In genomic region chr1:109714661-109715372, GRCh38 we compare ENCODE assay signal across 25 cellular contexts. TPM values are rescaled to one million over a fixed set of nuclear protein-coding genes. Genes with fewer than 3 reads are reported as not detected.
DNase-seq lines count a peak whose midpoint lies in the region; ATAC-seq, FAIRE-seq and TF ChIP-seq lines count a peak whose summit lies in the region.
"Had no signal": no experiment of that assay in that cellular context is flagged by ENCODE, and none has a peak within 500 bp of the region (broad histone marks: within the 10 kb centered on the region; RNA-seq: fewer than 3 reads in every experiment).

No MANE protein-coding gene starts in this region.

- TF ChIP-seq POLR2A in K562 (conservative IDR thresholded peaks at IDR 0.05) (no peak), transverse colon (IDR thresholded peaks at IDR 0.05) (no peak)

- peak; percentile 0 for DNase-seq in AG08395 (ENCODE audit: low spot score)
- DNase-seq in GM13977 (ENCODE audit: low spot score): peak; percentile 4
- DNase-seq in K562 (ENCODE audit: extremely low read depth in 1 of 4, low spot score in 3 of 4): peak in 3 of 4 experiments; percentile 1 to 4 (median 3)
- DNase-seq in kidney tubule cell (ENCODE audit: low spot score): peak; percentile 0
- DNase-seq in heart right ventricle: no peak
- DNase-seq in transverse colon: no peak
- no peak for DNase-seq in hepatocyte (ENCODE audit: low spot score)
- DNase-seq in RPMI8226: no peak
- DNase-seq: Caco-2; CD4-positive, alpha-beta T cell; DMS 273 treated with DMSO at 0.1 percent for 48 hours; DMS79 treated with DMSO at 0.1 percent for 48 hours; GOT3; NCI-H1092 treated with DMSO at 0.1 percent for 48 hours; NCI-H1436 treated with DMSO at 0.1 percent for 48 hours; NCI-H1930; NCI-H2227 treated with DMSO at 0.1 percent for 48 hours; NCI-H510A treated with DMSO at 0.1 percent for 48 hours; NCI-H748 treated with DMSO at 0.1 percent for 48 hours; SIG-M5; T-helper 1 cell had no signal

- H3K36me3 ChIP-seq in K562 (ENCODE audit: control insufficient read depth, insufficient read depth, low read length): no peaks in the 10 kb centered on the region
- H3K36me3 ChIP-seq in heart right ventricle: no peaks in the 10 kb centered on the region
- no peaks in the 10 kb centered on the region for H3K36me3 ChIP-seq in transverse colon
- no peaks in the 10 kb centered on the region for H3K36me3 ChIP-seq in hepatocyte (replicated peaks; ENCODE audit: insufficient read depth, low read depth)

- H3K27me3 ChIP-seq in K562 (ENCODE audit: control insufficient read depth in 2 of 2, insufficient read depth in 2 of 2, low read length in 2 of 2): peaks cover 0 to 6% of the 10 kb centered on the region in 2 experiments; a peak in 2 of 5 replicates
- H3K27me3 ChIP-seq in heart right ventricle: peaks cover 0 to 5% (median 0%) of the 10 kb centered on the region in 7 donors
- no peaks in the 10 kb centered on the region for H3K27me3 ChIP-seq in transverse colon
- H3K27me3 ChIP-seq in hepatocyte: no peaks in the 10 kb centered on the region

- no peak for TF ChIP-seq CTCF in GM13977 (IDR thresholded peaks at IDR 0.05; ENCODE audit: extremely low read depth, insufficient read depth, missing control alignments)
- no peak for TF ChIP-seq CTCF in K562 (IDR thresholded peaks at IDR 0.05 in 2 of 3, conservative IDR thresholded peaks at IDR 0.05 in 1 of 3; ENCODE audit: insufficient read depth in 2 of 3, low read depth in 1 of 3, low read length in 3 of 3)
- no peak for TF ChIP-seq CTCF in heart right ventricle (IDR thresholded peaks at IDR 0.05)
- TF ChIP-seq CTCF in transverse colon (IDR thresholded peaks at IDR 0.05): no peak
- no peak for TF ChIP-seq CTCF in hepatocyte (IDR thresholded peaks at IDR 0.05; ENCODE audit: poor library complexity)

- H3K9ac ChIP-seq in K562 (ENCODE audit: insufficient read depth in 1 of 2, low read depth in 2 of 2, low read length in 2 of 2): no peak overlapping the region

- no peaks in the 10 kb centered on the region for H3K9me3 ChIP-seq in K562 (replicated peaks; ENCODE audit: control insufficient read depth, insufficient read depth, low read depth, low read length)
- H3K9me3 ChIP-seq in heart right ventricle: peaks cover 0 to 2% (median 0%) of the 10 kb centered on the region in 11 donors
- no peaks in the 10 kb centered on the region for H3K9me3 ChIP-seq in transverse colon
- H3K9me3 ChIP-seq in hepatocyte (ENCODE audit: low read depth): no peaks in the 10 kb centered on the region
- H3K9me3 ChIP-seq: Caco-2 had no signal

- no peaks in the 10 kb centered on the region for H3K9me1 ChIP-seq in K562 (ENCODE audit: control insufficient read depth, insufficient read depth, low read length)

- H3K4me1 ChIP-seq in K562 (replicated peaks in 1 of 2; ENCODE audit: control insufficient read depth in 2 of 2, insufficient read depth in 2 of 2, low read length in 2 of 2) (peaks cover 14 to 15% of the 10 kb centered on the region in 2 experiments; a peak in 4 of 5 replicates), heart right ventricle (peaks cover 0 to 10% (median 0%) of the 10 kb centered on the region in 9 donors), transverse colon (no peaks in the 10 kb centered on the region), hepatocyte (ENCODE audit: insufficient read depth) (no peaks in the 10 kb centered on the region)

- H2AFZ ChIP-seq in K562 (ENCODE audit: low read depth, low read length) (no peak overlapping the region), hepatocyte (no peak overlapping the region)

- BruUV-seq in K562 (replicated peaks; lab: Mats Ljungman, UMichigan): no TSS peak

- no peak for FAIRE-seq in K562 (lab: Jason Lieb, UNC)
- FAIRE-seq: GM12878 had no signal

- H3K27ac ChIP-seq in K562 (ENCODE audit: extremely low read depth, low read depth, low read length) (no peak overlapping the region), heart right ventricle (no peak overlapping the region), transverse colon (no peak overlapping the region), hepatocyte (no peak overlapping the region)

- whole genome bisulfite sequencing in K562 (ENCODE audit: insufficient coverage, low coverage, missing lambda C conversion rate): 32% methylated on average over 12 of the region's 12 CpGs
- WGBS in heart right ventricle, 2 donors: 88 to 91% methylated on average over 12 of the region's 12 CpGs
- 79 to 87% methylated on average over 5 to 12 of the region's 12 CpGs for WGBS in transverse colon (ENCODE audit: low coverage in 1 of 2), 2 donors
- WGBS in hepatocyte (ENCODE audit: low lambda C conversion rate, missing lambda C conversion rate): 88% methylated on average over 12 of the region's 12 CpGs

- H3K79me2 ChIP-seq in K562 (ENCODE audit: control insufficient read depth, insufficient read depth, low read length): no peaks in the 10 kb centered on the region
- no peaks in the 10 kb centered on the region for H3K79me2 ChIP-seq in hepatocyte

- CTCF ChIA-PET in K562 (lab: Yijun Ruan, JAX; ENCODE audit: low intra/inter-chr PET ratio): no interaction called here

- in situ Hi-C loops in GM13977 (cut with MboI; ENCODE audit: low pct_unique_long_range_greater_than_20kb, low sequenced_read_pairs, unreplicated experiment) (no loop called here), K562 (cut with MboI) (loop anchor here (5.0 kb wide), 1 partner anchor 38 kb away; no protein-coding TSS in a partner anchor), transverse colon (cut with MboI; ENCODE audit: low pct_ligation_motif_present in 1 of 4, low pct_unique_long_range_greater_than_20kb in 1 of 4, low sequenced_read_pairs in 3 of 4) (no loop called here)

- H3K4me2 ChIP-seq in K562 (ENCODE audit: insufficient read depth, low read length): no peak overlapping the region
- no peak overlapping the region for H3K4me2 ChIP-seq in hepatocyte

- H3K4me3 ChIP-seq in K562: no peak overlapping the region
- no peak overlapping the region for H3K4me3 ChIP-seq in heart right ventricle
- H3K4me3 ChIP-seq in transverse colon: no peak overlapping the region
- no peak overlapping the region for H3K4me3 ChIP-seq in hepatocyte
- H3K4me3 ChIP-seq: GM12878 had no signal

- TF ChIP-seq EP300 in K562 (IDR thresholded peaks at IDR 0.05; ENCODE audit: low read length) (no peak), transverse colon (IDR thresholded peaks at IDR 0.05; ENCODE audit: low read depth) (no peak)

- POLR2A ChIA-PET in K562 (lab: Yijun Ruan, JAX): interaction anchor here (0.6 kb wide), 1 partner anchor 314 kb away, joined by 3 read pairs; no protein-coding TSS in a partner anchor

- no peaks in the 10 kb centered on the region for H3K9me2 ChIP-seq in hepatocyte (replicated peaks; ENCODE audit: insufficient read depth)

- TF ChIP-seq RAD21 in K562 (CRISPR knock-in tag; conservative IDR thresholded peaks at IDR 0.05 in 1 of 2, IDR thresholded peaks at IDR 0.05 in 1 of 2): no peak

- intact Hi-C loops in K562 (cut with micrococcal nuclease): loop anchor here (5.0 kb wide), 1 partner anchor 168 kb away; the partner anchor contains the start of gene GNAI3
- intact Hi-C loops in heart right ventricle (cut with DNase I): loop anchor here in 3 of 10 donors (5.0 kb wide), 1 partner anchor 57 kb away; no protein-coding TSS in a partner anchor
- intact Hi-C loops in transverse colon (cut with DNase I; ENCODE audit: low total_unique reads): no loop called here

- H4K20me1 ChIP-seq in K562 (replicated peaks; ENCODE audit: control insufficient read depth, insufficient read depth, low read length) (no peaks in the 10 kb centered on the region), hepatocyte (ENCODE audit: insufficient read depth, poor library complexity, severe bottlenecking) (no peaks in the 10 kb centered on the region)

- ATAC-seq in K562 (no peak), heart right ventricle (no peak)
- ATAC-seq: GM12878 had no signal

RNA-seq across cellular contexts. Expression of gene GSTM5, which starts 2.8 kb away (rescaled TPM):
- 0.16 TPM in 1 of 2 replicates, not detected in the other for total RNA-seq in K562 (2011; cell fraction: chromatin; rRNA removed; ENCODE audit: low replicate concordance)
- total RNA-seq in K562 (2011; cell fraction: nucleolus; rRNA removed): 0.17 TPM in 1 of 2 replicates, not detected in the other
- 0.15 and 0.23 TPM in 2 replicates for total RNA-seq in K562 (2011; cell fraction: nucleoplasm; rRNA removed)
- total RNA-seq in K562 (2014; rRNA removed) (not detected in 2 replicates), K562 (2014; rRNA removed; fragmentation: Illumina TruSeq; extraction: Trizol) (not detected in 2 replicates), K562 (2015; rRNA removed; fragmentation: Illumina TruSeq; extraction: Trizol) (not detected in 2 replicates), K562 (2021) (not detected in 2 replicates), heart right ventricle (1 to 10 TPM in 9 of 10 donors, under 1 TPM in 1; 0.93 to 3.2 (median 2.0) TPM), transverse colon (1 to 10 TPM in 2 of 4 donors, not detected in 2; 1.2 to 1.4 TPM), hepatocyte (0.12 and 3.0 TPM in 2 replicates)
- polyA plus RNA-seq in K562 (2011; rRNA removed) (not detected in 2 replicates), K562 (2014; fragmentation: Illumina TruSeq; extraction: Trizol) (not detected in 2 replicates), K562 (2014; fragmentation: Nextera tagmentation; extraction: Ambion mirVana) (not detected), K562 (2014; rRNA removed) (not detected in 2 replicates), heart right ventricle (1 to 10 TPM in 1 of 2 donors, under 1 TPM in 1; 0.86 to 2.9 TPM), hepatocyte (1.2 and 1.6 TPM in 2 replicates)
- polyA plus RNA-seq in K562 (2011; cell fraction: cytosol; rRNA removed): not detected in 2 replicates
- 0.15 TPM in 1 of 2 replicates, not detected in the other for polyA plus RNA-seq in K562 (2011; cell fraction: nucleus; rRNA removed)
- not detected in 2 replicates for polyA plus RNA-seq in K562 (2012)
- not detected in 2 replicates for polyA minus RNA-seq in K562 (2011; rRNA and poly(A)+ RNA removed)
- polyA minus RNA-seq in K562 (2011; cell fraction: cytosol; rRNA and poly(A)+ RNA removed): not detected in 2 replicates
- polyA minus RNA-seq in K562 (2011; cell fraction: nucleus; rRNA and poly(A)+ RNA removed): under 0.01 and 0.11 TPM in 2 replicates

RNA-seq across cellular contexts. Expression of gene GSTM3, which starts 26.0 kb away (rescaled TPM):
- total RNA-seq in K562 (2011; cell fraction: chromatin; rRNA removed; ENCODE audit: low replicate concordance): 1.2 and 1.8 TPM in 2 replicates
- 1.1 and 2.7 TPM in 2 replicates for total RNA-seq in K562 (2011; cell fraction: nucleolus; rRNA removed)
- total RNA-seq in K562 (2011; cell fraction: nucleoplasm; rRNA removed): 1.8 and 2.6 TPM in 2 replicates
- total RNA-seq in K562 (2014; rRNA removed) (2.3 and 4.3 TPM in 2 replicates), K562 (2014; rRNA removed; fragmentation: Illumina TruSeq; extraction: Trizol) (5.5 and 7.2 TPM in 2 replicates), K562 (2015; rRNA removed; fragmentation: Illumina TruSeq; extraction: Trizol) (4.1 and 4.5 TPM in 2 replicates), K562 (2021) (3.9 and 5.7 TPM in 2 replicates), heart right ventricle (100 to 1,000 TPM in 5 of 10 donors, 10 to 100 TPM in 5; 51.8 to 289 (median 99.3) TPM), transverse colon (10 to 100 TPM in 3 of 4 donors, 1 to 10 TPM in 1; 8.2 to 34.1 (median 24.3) TPM), hepatocyte (297 and 337 TPM in 2 replicates)
- polyA plus RNA-seq in K562 (2011; rRNA removed) (17.5 and 22.3 TPM in 2 replicates), K562 (2014; fragmentation: Illumina TruSeq; extraction: Trizol) (8.9 and 9.5 TPM in 2 replicates), K562 (2014; fragmentation: Nextera tagmentation; extraction: Ambion mirVana) (10 to 100 TPM; 23.1 to 24.5 TPM), K562 (2014; rRNA removed) (8.9 and 9.4 TPM in 2 replicates), heart right ventricle (100 to 1,000 TPM in 1 of 2 donors, 10 to 100 TPM in 1; 49.0 to 129 TPM), hepatocyte (905 and 962 TPM in 2 replicates)
- 10.2 and 17.2 TPM in 2 replicates for polyA plus RNA-seq in K562 (2011; cell fraction: cytosol; rRNA removed)
- 5.5 and 10.1 TPM in 2 replicates for polyA plus RNA-seq in K562 (2011; cell fraction: nucleus; rRNA removed)
- polyA plus RNA-seq in K562 (2012): 10.9 and 11.4 TPM in 2 replicates
- polyA minus RNA-seq in K562 (2011; rRNA and poly(A)+ RNA removed): 8.5 and 12.1 TPM in 2 replicates
- polyA minus RNA-seq in K562 (2011; cell fraction: cytosol; rRNA and poly(A)+ RNA removed): 2.6 and 5.3 TPM in 2 replicates
- polyA minus RNA-seq in K562 (2011; cell fraction: nucleus; rRNA and poly(A)+ RNA removed): 1.2 and 3.3 TPM in 2 replicates
- total RNA-seq: GM12878 had no signal
- polyA plus RNA-seq: GM12878 had no signal

RNA-seq across cellular contexts. Expression of gene GSTM1, which starts 27.2 kb away (rescaled TPM):
- total RNA-seq in K562 (2011; cell fraction: chromatin; rRNA removed; ENCODE audit: low replicate concordance): 0.65 and 0.70 TPM in 2 replicates
- not detected in 2 replicates for total RNA-seq in K562 (2011; cell fraction: nucleolus; rRNA removed)
- not detected in 2 replicates for total RNA-seq in K562 (2011; cell fraction: nucleoplasm; rRNA removed)
- not detected in 2 replicates for total RNA-seq in K562 (2014; rRNA removed)
- not detected in 2 replicates for total RNA-seq in K562 (2014; rRNA removed; fragmentation: Illumina TruSeq; extraction: Trizol)
- not detected in 2 replicates for total RNA-seq in K562 (2015; rRNA removed; fragmentation: Illumina TruSeq; extraction: Trizol)
- not detected in 2 replicates for total RNA-seq in K562 (2021)
- 0.14 TPM in 1 of 2 replicates, not detected in the other for polyA plus RNA-seq in K562 (2011; rRNA removed)
- polyA plus RNA-seq in K562 (2011; cell fraction: cytosol; rRNA removed): 0.21 and 0.29 TPM in 2 replicates
- 0.59 and 1.3 TPM in 2 replicates for polyA plus RNA-seq in K562 (2011; cell fraction: nucleus; rRNA removed)
- polyA plus RNA-seq in K562 (2012): 0.07 and 0.40 TPM in 2 replicates
- not detected in 2 replicates for polyA plus RNA-seq in K562 (2014; fragmentation: Illumina TruSeq; extraction: Trizol)
- not detected for polyA plus RNA-seq in K562 (2014; fragmentation: Nextera tagmentation; extraction: Ambion mirVana)
- polyA plus RNA-seq in K562 (2014; rRNA removed): not detected in 2 replicates
- 0.18 and 0.28 TPM in 2 replicates for polyA minus RNA-seq in K562 (2011; rRNA and poly(A)+ RNA removed)
- polyA minus RNA-seq in K562 (2011; cell fraction: cytosol; rRNA and poly(A)+ RNA removed): not detected in 2 replicates
- polyA minus RNA-seq in K562 (2011; cell fraction: nucleus; rRNA and poly(A)+ RNA removed): not detected in 2 replicates
- total RNA-seq in heart right ventricle: 10 to 100 TPM in 6 of 10 donors, not detected in 4; 28.7 to 57.7 (median 36.9) TPM
- 10 to 100 TPM in 1 of 2 donors, under 1 TPM in 1; 0.19 to 39.6 TPM for polyA plus RNA-seq in heart right ventricle
- 10 to 100 TPM in 1 of 4 donors, not detected in 3; 18.1 TPM for total RNA-seq in transverse colon
- 19.9 and 21.1 TPM in 2 replicates for total RNA-seq in hepatocyte
- 44.3 and 47.4 TPM in 2 replicates for polyA plus RNA-seq in hepatocyte
- total RNA-seq: A172, Caco-2 had no signal

RNA-seq across cellular contexts. Expression of gene GSTM2, which starts 47.0 kb away (rescaled TPM):
- 18.6 and 26.2 TPM in 2 replicates for total RNA-seq in K562 (2011; cell fraction: chromatin; rRNA removed; ENCODE audit: low replicate concordance)
- total RNA-seq in K562 (2011; cell fraction: nucleolus; rRNA removed): 12.3 and 13.0 TPM in 2 replicates
- total RNA-seq in K562 (2011; cell fraction: nucleoplasm; rRNA removed): 16.2 and 17.0 TPM in 2 replicates
- total RNA-seq in K562 (2014; rRNA removed) (1.6 TPM in 2 replicates), K562 (2014; rRNA removed; fragmentation: Illumina TruSeq; extraction: Trizol) (2.5 and 2.6 TPM in 2 replicates), K562 (2015; rRNA removed; fragmentation: Illumina TruSeq; extraction: Trizol) (4.2 TPM in 2 replicates), K562 (2021) (6.4 and 6.8 TPM in 2 replicates), heart right ventricle (10 to 100 TPM; 56.9 to 93.3 (median 68.1) TPM), transverse colon (10 to 100 TPM; 27.0 to 87.5 (median 57.2) TPM), hepatocyte (46.5 and 48.7 TPM in 2 replicates)
- polyA plus RNA-seq in K562 (2011; rRNA removed) (5.4 and 11.9 TPM in 2 replicates), K562 (2014; fragmentation: Illumina TruSeq; extraction: Trizol) (8.6 and 10.9 TPM in 2 replicates), K562 (2014; fragmentation: Nextera tagmentation; extraction: Ambion mirVana) (10 to 100 TPM; 12.4 to 15.1 TPM), K562 (2014; rRNA removed) (7.6 and 7.7 TPM in 2 replicates), heart right ventricle (100 to 1,000 TPM in 1 of 2 donors, 10 to 100 TPM in 1; 23.1 to 113 TPM), hepatocyte (91.4 and 106 TPM in 2 replicates)
- polyA plus RNA-seq in K562 (2011; cell fraction: cytosol; rRNA removed): 7.2 and 11.1 TPM in 2 replicates
- polyA plus RNA-seq in K562 (2011; cell fraction: nucleus; rRNA removed): 53.6 and 78.5 TPM in 2 replicates
- 12.4 and 26.5 TPM in 2 replicates for polyA plus RNA-seq in K562 (2012)
- 4.1 and 4.3 TPM in 2 replicates for polyA minus RNA-seq in K562 (2011; rRNA and poly(A)+ RNA removed)
- 0.95 and 2.5 TPM in 2 replicates for polyA minus RNA-seq in K562 (2011; cell fraction: cytosol; rRNA and poly(A)+ RNA removed)
- 5.1 and 10.0 TPM in 2 replicates for polyA minus RNA-seq in K562 (2011; cell fraction: nucleus; rRNA and poly(A)+ RNA removed)

RNA-seq across cellular contexts. Expression of gene EPS8L3, which starts 48.9 kb away (rescaled TPM):
- not detected in 2 replicates for total RNA-seq in K562 (2011; cell fraction: chromatin; rRNA removed; ENCODE audit: low replicate concordance)
- total RNA-seq in K562 (2011; cell fraction: nucleolus; rRNA removed): not detected in 2 replicates
- total RNA-seq in K562 (2011; cell fraction: nucleoplasm; rRNA removed): not detected in 2 replicates
- total RNA-seq in K562 (2014; rRNA removed): not detected in 2 replicates
- total RNA-seq in K562 (2014; rRNA removed; fragmentation: Illumina TruSeq; extraction: Trizol): 0.15 TPM in 1 of 2 replicates, not detected in the other
- not detected in 2 replicates for total RNA-seq in K562 (2015; rRNA removed; fragmentation: Illumina TruSeq; extraction: Trizol)
- 0.42 and 0.51 TPM in 2 replicates for total RNA-seq in K562 (2021)
- polyA plus RNA-seq in K562 (2011; rRNA removed): 0.13 and 0.14 TPM in 2 replicates
- 0.07 and 0.16 TPM in 2 replicates for polyA plus RNA-seq in K562 (2011; cell fraction: cytosol; rRNA removed)
- 0.81 and 1.8 TPM in 2 replicates for polyA plus RNA-seq in K562 (2011; cell fraction: nucleus; rRNA removed)
- polyA plus RNA-seq in K562 (2012): 0.07 and 0.14 TPM in 2 replicates
- 0.09 and 0.61 TPM in 2 replicates for polyA plus RNA-seq in K562 (2014; fragmentation: Illumina TruSeq; extraction: Trizol)
- polyA plus RNA-seq in K562 (2014; fragmentation: Nextera tagmentation; extraction: Ambion mirVana): not detected
- 0.04 TPM in 1 of 2 replicates, not detected in the other for polyA plus RNA-seq in K562 (2014; rRNA removed)
- polyA minus RNA-seq in K562 (2011; rRNA and poly(A)+ RNA removed): not detected in 2 replicates
- not detected in 2 replicates for polyA minus RNA-seq in K562 (2011; cell fraction: cytosol; rRNA and poly(A)+ RNA removed)
- polyA minus RNA-seq in K562 (2011; cell fraction: nucleus; rRNA and poly(A)+ RNA removed): not detected in 2 replicates
- under 1 TPM in 3 of 10 donors, not detected in 7; 0.49 to 0.61 (median 0.56) TPM for total RNA-seq in heart right ventricle
- polyA plus RNA-seq in heart right ventricle: not detected
- 100 to 1,000 TPM; 228 to 468 (median 363) TPM for total RNA-seq in transverse colon
- 40.2 and 48.1 TPM in 2 replicates for total RNA-seq in hepatocyte
- 97.3 and 105 TPM in 2 replicates for polyA plus RNA-seq in hepatocyte
- total RNA-seq: A172; CD4-positive, alpha-beta T cell; GM12878 had no signal
- polyA plus RNA-seq: AG04450, BJ, GM12878 had no signal

Comparison
In these comparisons a context has a peak if more than half of its experiments do, and no peak if none do; other contexts are left out.
1. DNase-seq: peak in AG08395 (single experiment), GM13977 (single experiment), K562 (3 of 4) and kidney tubule cell (single experiment); none in heart right ventricle (0 of 2), transverse colon (single experiment), hepatocyte (single experiment) and RPMI8226 (single experiment).